Comparison of ENCODE assay signal across 1 cellular context in the genomic region with DNA sequence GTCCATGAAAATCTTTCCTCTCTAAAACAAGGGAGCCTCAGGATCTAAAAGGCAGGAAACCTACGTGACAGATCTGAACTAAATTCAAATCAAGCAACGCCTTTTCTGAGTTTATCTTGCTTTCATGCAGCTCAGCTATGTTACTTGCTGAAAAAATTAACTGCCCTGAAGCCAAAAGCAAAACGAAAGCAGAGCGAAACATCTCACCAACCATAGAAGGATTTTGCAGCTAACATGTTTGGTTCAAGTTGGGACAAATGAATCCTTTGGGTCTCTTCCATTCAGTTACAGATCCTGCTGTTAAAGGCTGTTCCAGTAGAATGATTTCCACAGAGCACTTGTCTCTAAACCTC.
TF ChIP-seq lines count a peak whose summit lies in the region.

No MANE protein-coding gene starts in this region.

TF ChIP-seq in HepG2, 621 proteins besides CTCF, POLR2A, EP300 and RAD21:
- TF ChIP-seq ZNF414 (CRISPR knock-in tag; IDR thresholded peaks at IDR 0.05): no peak
- no peak for TF ChIP-seq ZNF44 (CRISPR knock-in tag; IDR thresholded peaks at IDR 0.05)
- TF ChIP-seq FOXJ3 (CRISPR knock-in tag; IDR thresholded peaks at IDR 0.05; ENCODE audit: borderline replicate concordance): no peak
- TF ChIP-seq KDM2A (CRISPR knock-in tag; IDR thresholded peaks at IDR 0.05; ENCODE audit: borderline replicate concordance, low read depth): no peak
- no peak for TF ChIP-seq SUZ12 (IDR thresholded peaks at IDR 0.05; ENCODE audit: low read depth, low read length)
- no peak for TF ChIP-seq ZSCAN9 (CRISPR knock-in tag; IDR thresholded peaks at IDR 0.05; ENCODE audit: borderline replicate concordance)
- TF ChIP-seq ZBTB7A (CRISPR knock-in tag; IDR thresholded peaks at IDR 0.05): no peak
- TF ChIP-seq FOXK2 (IDR thresholded peaks at IDR 0.05): no peak
- no peak for TF ChIP-seq SP140L (CRISPR knock-in tag; IDR thresholded peaks at IDR 0.05; ENCODE audit: borderline replicate concordance)
